Comparison of ENCODE assay signal across 8 cellular contexts in genomic region chr2:196914867-196915465, GRCh38. TPM values are rescaled to one million over a fixed set of nuclear protein-coding genes. Genes with fewer than 3 reads are reported as not detected.
DNase-seq lines count a peak whose midpoint lies in the region; ATAC-seq and TF ChIP-seq lines count a peak whose summit lies in the region.

No MANE protein-coding gene starts in this region.

- DNase-seq in effector memory CD4-positive, alpha-beta T cell = no peak
- DNase-seq in endothelial cell (ENCODE audit: low spot score) (no peak), NCI-H774 (lab: John Stamatoyannopoulos, UW) (no peak), testis (no peak), PC-9 (no peak)

- CTCF ChIA-PET in PC-9 (lab: Charles Lee) = no interaction called here

- H3K27ac Mint-ChIP-seq in endothelial cell (ENCODE audit: unreplicated experiment) = no peak overlapping the region

- H3F3A ChIP-seq in PC-9 (ENCODE audit: insufficient read depth, low read depth) = no peaks in the 10 kb centered on the region

- H3K4me3 Mint-ChIP-seq in endothelial cell (ENCODE audit: unreplicated experiment) = no peak overlapping the region

- H3K27me3 ChIP-seq in effector memory CD4-positive, alpha-beta T cell (replicated peaks; ENCODE audit: control insufficient read depth, insufficient read depth, low read length, poor library complexity, severe bottlenecking) = no peaks in the 10 kb centered on the region
- H3K27me3 ChIP-seq in testis (no peaks in the 10 kb centered on the region), PC-9 (ENCODE audit: insufficient read depth, low read depth) (no peaks in the 10 kb centered on the region)

- no peaks in the 10 kb centered on the region for H3K9me2 ChIP-seq in PC-9 (ENCODE audit: insufficient read depth)

- H3K9me3 Mint-ChIP-seq in endothelial cell (ENCODE audit: unreplicated experiment) = no peaks in the 10 kb centered on the region

- no peaks in the 10 kb centered on the region for H3K36me3 ChIP-seq in effector memory CD4-positive, alpha-beta T cell (ENCODE audit: control insufficient read depth, insufficient read depth, low read length)
- H3K36me3 ChIP-seq in testis (ENCODE audit: low read depth, missing control alignments) = no peaks in the 10 kb centered on the region
- H3K36me3 ChIP-seq in PC-9 (ENCODE audit: low read depth) = no peaks in the 10 kb centered on the region

- H3K4me1 Mint-ChIP-seq in endothelial cell (ENCODE audit: unreplicated experiment) = peaks cover 10% of the 10 kb centered on the region

- 88 to 90% methylated on average over 4 of the region's 4 CpGs for WGBS in testis, 2 donors

- H2AFZ ChIP-seq in PC-9 = no peak overlapping the region

- no peak for TF ChIP-seq CTCF in endothelial cell (IDR thresholded peaks at IDR 0.05; ENCODE audit: unreplicated experiment)
- TF ChIP-seq CTCF in testis (IDR thresholded peaks at IDR 0.05) = no peak
- no peak for TF ChIP-seq CTCF in PC-9 (conservative IDR thresholded peaks at IDR 0.05)

- H3K9me3 ChIP-seq in effector memory CD4-positive, alpha-beta T cell (ENCODE audit: control insufficient read depth, low read length) = no peaks in the 10 kb centered on the region
- H3K9me3 ChIP-seq in testis (no peaks in the 10 kb centered on the region), PC-9 (ENCODE audit: insufficient read depth, low read depth) (no peaks in the 10 kb centered on the region)

- H3K4me1 ChIP-seq in effector memory CD4-positive, alpha-beta T cell (ENCODE audit: control insufficient read depth, insufficient read depth, low read length, poor library complexity, severe bottlenecking) = peaks cover 7% of the 10 kb centered on the region
- no peaks in the 10 kb centered on the region for H3K4me1 ChIP-seq in testis
- H3K4me1 ChIP-seq in PC-9 (replicated peaks; ENCODE audit: insufficient read depth) = no peaks in the 10 kb centered on the region

- H4K20me1 ChIP-seq in PC-9 (ENCODE audit: insufficient read depth) = no peaks in the 10 kb centered on the region

- BruUV-seq in PC-9 (replicated peaks; lab: Mats Ljungman, UMichigan) = no TSS peak

- no peaks in the 10 kb centered on the region for H3K79me2 ChIP-seq in PC-9 (ENCODE audit: low read depth)

- ATAC-seq in GM18868 (IDR thresholded peaks at IDR 0.05; ENCODE audit: unreplicated experiment) (peak; percentile 80), GM21723 (IDR thresholded peaks at IDR 0.05; ENCODE audit: unreplicated experiment) (peak; percentile 81), HG03565 (IDR thresholded peaks at IDR 0.05; ENCODE audit: unreplicated experiment) (peak; percentile 80)

- H3K4me2 ChIP-seq in PC-9 = no peak overlapping the region

- no peak overlapping the region for H3K4me3 ChIP-seq in effector memory CD4-positive, alpha-beta T cell (ENCODE audit: insufficient read depth, low read depth, low read length, poor library complexity, severe bottlenecking)
- H3K4me3 ChIP-seq in testis = no peak overlapping the region
- no peak overlapping the region for H3K4me3 ChIP-seq in PC-9

- H3K27ac ChIP-seq in effector memory CD4-positive, alpha-beta T cell (ENCODE audit: insufficient read depth, low read length, poor library complexity, severe bottlenecking) = peak overlapping the region; percentile 37
- no peak overlapping the region for H3K27ac ChIP-seq in testis
- H3K27ac ChIP-seq in PC-9 = no peak overlapping the region

- intact Hi-C loops in testis (cut with DNase I; ENCODE audit: low total_unique reads) (no loop called here), PC-9 (cut with micrococcal nuclease; ENCODE audit: unreplicated experiment) (no loop called here)

- H3K27me3 Mint-ChIP-seq in endothelial cell (ENCODE audit: unreplicated experiment) = no peaks in the 10 kb centered on the region

- POLR2A ChIA-PET in PC-9 (lab: Charles Lee; ENCODE audit: unreplicated experiment) = no interaction called here

- H3K36me3 Mint-ChIP-seq in endothelial cell (ENCODE audit: low read depth, unreplicated experiment) = peaks cover 36% of the 10 kb centered on the region

- no peak for TF ChIP-seq POLR2A in testis (IDR thresholded peaks at IDR 0.05)

RNA-seq across cellular contexts. Expression of gene PGAP1, which starts 11.5 kb away (rescaled TPM):
- total RNA-seq in endothelial cell (ENCODE audit: unreplicated experiment) = 32.9 TPM
- total RNA-seq in testis = 10 to 100 TPM in 1 of 2 donors, 1 to 10 TPM in 1; 7.7 to 10.9 TPM
- polyA plus RNA-seq in testis (ENCODE audit: insufficient read depth, low read depth, low replicate concordance) = 6.7 TPM
- 5.1 and 6.5 TPM in 2 replicates for total RNA-seq in PC-9 (2021)
